In the genomic region with DNA sequence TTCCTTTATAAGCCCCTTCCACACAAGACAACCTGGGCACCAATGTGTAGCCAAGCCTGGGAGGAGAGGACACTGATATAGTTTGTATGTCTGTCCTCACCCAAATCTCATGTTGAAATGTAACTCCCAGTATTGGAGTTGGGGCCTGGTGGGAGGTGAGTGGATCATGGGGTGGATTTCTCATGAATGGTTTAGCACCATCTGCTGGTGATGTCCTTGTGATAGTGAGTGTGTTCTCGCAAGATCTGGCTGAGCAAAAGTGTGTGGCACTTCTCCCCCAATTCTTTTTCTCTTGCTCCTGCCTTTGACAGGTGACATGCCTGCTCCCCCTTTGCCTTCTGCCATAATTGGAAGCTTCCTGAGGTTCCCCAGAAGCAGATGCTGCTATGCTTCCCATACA, we compare ENCODE assay signal across 1 cellular context.
TF ChIP-seq lines count a peak whose summit lies in the region.

No MANE protein-coding gene starts in this region.

TF ChIP-seq in H1, 55 proteins besides CTCF, POLR2A, EP300 and RAD21 (continued from another document):
- TF ChIP-seq JUND (IDR thresholded peaks at IDR 0.05; ENCODE audit: low read length): no peak
- no peak for TF ChIP-seq SP1 (IDR thresholded peaks at IDR 0.05; ENCODE audit: low read depth, low read length)
- TF ChIP-seq BRCA1 (IDR thresholded peaks at IDR 0.05; ENCODE audit: low read depth, low read length): no peak
TF ChIP-seq in H1: peak in this region for 0.
